In genomic region chr5:153402550-153402949, GRCh38 we compare ENCODE assay signal across 18 cellular contexts.
A peak's percentile ranks its signal among the peaks of the same experiment; 100 is the strongest.
DNase-seq lines count a peak whose midpoint lies in the region; ATAC-seq and TF ChIP-seq lines count a peak whose summit lies in the region.
"Had no signal": no experiment of that assay in that cellular context is flagged by ENCODE, and none has a peak within 500 bp of the region (broad histone marks: within the 10 kb centered on the region; RNA-seq: fewer than 3 reads in every experiment).

No MANE protein-coding gene starts in this region.

- peak; percentile 0 for DNase-seq in COLO829 (ENCODE audit: low spot score)
- DNase-seq in LHCN-M2 (ENCODE audit: low read depth) = peak; percentile 85
- DNase-seq in chondrocyte (ENCODE audit: low spot score) = no peak
- DNase-seq in putamen (ENCODE audit: low spot score) = peak; percentile 7
- DNase-seq in NCI-H2171 treated with DMSO at 0.1 percent for 48 hours (lab: John Stamatoyannopoulos, UW) = no peak
- DNase-seq in right lobe of liver = no peak
- DNase-seq: activated CD4-positive, alpha-beta memory T cell treated with anti-CD3 and anti-CD28 coated beads, Interleukin-2, amount 10 ng/mL, durations not matched to agents 7 days and 5 days; activated naive CD4-positive, alpha-beta T cell treated with anti-CD3 and anti-CD28 coated beads, Interleukin-2, amount 10 ng/mL, durations not matched to agents 7 days and 5 days; activated T-cell treated with anti-CD3 and anti-CD28 coated beads, Interleukin-2, amount 50 U/mL, for 1 hour; MG63; naive B cell; NCI-H187; substantia nigra; uterus had no signal

- H3K4me1 ChIP-seq in right lobe of liver = no peaks in the 10 kb centered on the region
- H3K4me1 ChIP-seq: uterus had no signal

- no peak for ATAC-seq in right lobe of liver
- ATAC-seq in HG02885 (IDR thresholded peaks at IDR 0.05; ENCODE audit: poor library complexity, unreplicated experiment) = no peak
- no peak for ATAC-seq in GM18861 (IDR thresholded peaks at IDR 0.05; ENCODE audit: unreplicated experiment)
- ATAC-seq: WTC11 had no signal

- H3K27ac Mint-ChIP-seq in chondrocyte (ENCODE audit: unreplicated experiment) = no peak overlapping the region
- H3K27ac Mint-ChIP-seq: activated CD4-positive, alpha-beta memory T cell treated with anti-CD3 and anti-CD28 coated beads, Interleukin-2, amount 10 ng/mL, durations not matched to agents 7 days and 5 days; activated naive CD4-positive, alpha-beta T cell treated with anti-CD3 and anti-CD28 coated beads, Interleukin-2, amount 10 ng/mL, durations not matched to agents 7 days and 5 days; brain; naive B cell; WTC11 had no signal

- H3K36me3 ChIP-seq in right lobe of liver = no peaks in the 10 kb centered on the region
- H3K36me3 ChIP-seq: MG63, uterus had no signal

- TF ChIP-seq POLR2A in right lobe of liver (IDR thresholded peaks at IDR 0.05) = no peak

- TF ChIP-seq CTCF in chondrocyte (IDR thresholded peaks at IDR 0.05) (peak; percentile 47), right lobe of liver (IDR thresholded peaks at IDR 0.05) (no peak)

- no peaks in the 10 kb centered on the region for H3K27me3 ChIP-seq in right lobe of liver
- H3K27me3 ChIP-seq: MG63, uterus had no signal

- H3K4me3 ChIP-seq in right lobe of liver = no peak overlapping the region
- H3K4me3 ChIP-seq: MG63, uterus had no signal

- H3K27me3 Mint-ChIP-seq in chondrocyte (ENCODE audit: low read depth) = peaks cover 2% of the 10 kb centered on the region
- H3K27me3 Mint-ChIP-seq: activated CD4-positive, alpha-beta memory T cell treated with anti-CD3 and anti-CD28 coated beads, Interleukin-2, amount 10 ng/mL, durations not matched to agents 7 days and 5 days; activated naive CD4-positive, alpha-beta T cell treated with anti-CD3 and anti-CD28 coated beads, Interleukin-2, amount 10 ng/mL, durations not matched to agents 7 days and 5 days had no signal

- peaks cover 13% of the 10 kb centered on the region for H3K4me1 Mint-ChIP-seq in chondrocyte (ENCODE audit: low read depth)
- H3K4me1 Mint-ChIP-seq: activated CD4-positive, alpha-beta memory T cell treated with anti-CD3 and anti-CD28 coated beads, Interleukin-2, amount 10 ng/mL, durations not matched to agents 7 days and 5 days; activated naive CD4-positive, alpha-beta T cell treated with anti-CD3 and anti-CD28 coated beads, Interleukin-2, amount 10 ng/mL, durations not matched to agents 7 days and 5 days; naive B cell had no signal

- H3K27ac ChIP-seq in right lobe of liver = no peak overlapping the region
- H3K27ac ChIP-seq: uterus had no signal

- H3K9me3 Mint-ChIP-seq in chondrocyte (ENCODE audit: low read depth) = no peaks in the 10 kb centered on the region
- H3K9me3 Mint-ChIP-seq: activated CD4-positive, alpha-beta memory T cell treated with anti-CD3 and anti-CD28 coated beads, Interleukin-2, amount 10 ng/mL, durations not matched to agents 7 days and 5 days; activated naive CD4-positive, alpha-beta T cell treated with anti-CD3 and anti-CD28 coated beads, Interleukin-2, amount 10 ng/mL, durations not matched to agents 7 days and 5 days; brain; WTC11 had no signal

- H3K4me3 Mint-ChIP-seq in chondrocyte (ENCODE audit: unreplicated experiment) = no peak overlapping the region
- H3K4me3 Mint-ChIP-seq: activated CD4-positive, alpha-beta memory T cell treated with anti-CD3 and anti-CD28 coated beads, Interleukin-2, amount 10 ng/mL, durations not matched to agents 7 days and 5 days; activated naive CD4-positive, alpha-beta T cell treated with anti-CD3 and anti-CD28 coated beads, Interleukin-2, amount 10 ng/mL, durations not matched to agents 7 days and 5 days; brain; naive B cell; WTC11 had no signal

- H3K9me3 ChIP-seq in right lobe of liver = no peaks in the 10 kb centered on the region
- H3K9me3 ChIP-seq: MG63, uterus had no signal

- intact Hi-C loops in right lobe of liver (cut with DNase I) = no loop called here

- H3K36me3 Mint-ChIP-seq in chondrocyte (ENCODE audit: low read depth) = no peaks in the 10 kb centered on the region
- H3K36me3 Mint-ChIP-seq: activated naive CD4-positive, alpha-beta T cell treated with anti-CD3 and anti-CD28 coated beads, Interleukin-2, amount 10 ng/mL, durations not matched to agents 7 days and 5 days; brain; naive B cell; WTC11 had no signal

Comparison
In these comparisons a context has a peak if more than half of its experiments do, and no peak if none do; other contexts are left out.
1. DNase-seq: peak in COLO829 (single experiment), LHCN-M2 (single experiment) and putamen (single experiment); none in chondrocyte (single experiment), NCI-H2171 treated with DMSO at 0.1 percent for 48 hours (single experiment) and right lobe of liver (0 of 3).